ENCODE assay signal across 8 cellular contexts in genomic region chr3:108914774-108915641, GRCh38. TPM values are rescaled to one million over a fixed set of nuclear protein-coding genes. Genes with fewer than 3 reads are reported as not detected.
A peak's percentile ranks its signal among the peaks of the same experiment; 100 is the strongest.
DNase-seq lines count a peak whose midpoint lies in the region; ATAC-seq and TF ChIP-seq lines count a peak whose summit lies in the region.

No MANE protein-coding gene starts in this region.

- H3K4me1 ChIP-seq in adrenal gland (replicated peaks in 1 of 2) (no peaks in the 10 kb centered on the region), hepatocyte (ENCODE audit: insufficient read depth) (no peaks in the 10 kb centered on the region), spleen (peaks cover 0 to 6% (median under 1%) of the 10 kb centered on the region in 6 donors)

- H3K27ac ChIP-seq in adrenal gland (no peak overlapping the region), hepatocyte (no peak overlapping the region), spleen (no peak overlapping the region)

- POLR2A ChIA-PET in T-cell (lab: Charles Lee): interaction anchor here (0.6 to 0.9 kb wide), 6 partner anchors 13 to 353 kb away, joined by 3 to 6 read pairs (median 4); no protein-coding TSS in a partner anchor

- H3K27me3 ChIP-seq in adrenal gland (no peaks in the 10 kb centered on the region), hepatocyte (no peaks in the 10 kb centered on the region), spleen (replicated peaks in 1 of 7) (peaks cover 0 to 7% (median 0%) of the 10 kb centered on the region in 7 donors)

- WGBS in adrenal gland, 4 donors: 20 to 30% (median 24%) methylated on average over 6 of the region's 6 CpGs
- WGBS in hepatocyte (ENCODE audit: low lambda C conversion rate, missing lambda C conversion rate): 26% methylated on average over 6 of the region's 6 CpGs
- whole genome bisulfite sequencing in spleen, 5 donors: 24 to 30% (median 28%) methylated on average over 6 of the region's 6 CpGs

- H3K9me3 ChIP-seq in adrenal gland (replicated peaks in 1 of 3): no peaks in the 10 kb centered on the region
- H3K9me3 ChIP-seq in hepatocyte (ENCODE audit: low read depth): no peaks in the 10 kb centered on the region
- no peaks in the 10 kb centered on the region for H3K9me3 ChIP-seq in spleen

- H3K27me3 Mint-ChIP-seq in T-cell: peaks cover 0 to 7% of the 10 kb centered on the region in 2 donors

- H3K36me3 ChIP-seq in adrenal gland (replicated peaks in 1 of 2): no peaks in the 10 kb centered on the region
- H3K36me3 ChIP-seq in hepatocyte (replicated peaks; ENCODE audit: insufficient read depth, low read depth): no peaks in the 10 kb centered on the region
- no peaks in the 10 kb centered on the region for H3K36me3 ChIP-seq in spleen

- H3K9me3 Mint-ChIP-seq in T-cell: no peaks in the 10 kb centered on the region

- TF ChIP-seq POLR2A in adrenal gland (IDR thresholded peaks at IDR 0.05) (no peak), spleen (IDR thresholded peaks at IDR 0.05) (no peak)

- CTCF ChIA-PET in T-cell (lab: Charles Lee): interaction anchor here (0.5 to 4.7 kb wide), 64 partner anchors 8 to 1679 kb away, joined by 3 to 81 read pairs (median 4); partner anchors contain the start of genes TRAT1 (in 2 of the 2) and DZIP3 (in 1 of the 2)

- intact Hi-C loops in adrenal gland (cut with DNase I) (loop anchor here (5.0 to 10.0 kb wide), 2 partner anchors 250 to 253 kb away; no protein-coding TSS in a partner anchor), spleen (cut with DNase I; ENCODE audit: low total_unique reads) (loop anchor here (5.0 kb wide), 2 partner anchors 253 to 428 kb away; no protein-coding TSS in a partner anchor)

- peak; percentile 72 for DNase-seq in SIG-M5 treated with dmso at 0.1 percent for 504 hours (lab: John Stamatoyannopoulos, UW; ENCODE audit: unreplicated experiment)
- no peak for DNase-seq in SIG-M5 (lab: John Stamatoyannopoulos, UW)
- DNase-seq in NCI-H1105 (lab: John Stamatoyannopoulos, UW): peak; percentile 50
- DNase-seq in T-cell: peak; percentile 12 to 67 (median 50)
- DNase-seq in adrenal gland: peak; percentile 28 to 83 (median 40)
- peak; percentile 75 for DNase-seq in hepatocyte (ENCODE audit: low spot score)
- DNase-seq in spleen: peak; percentile 79

- H3K79me2 ChIP-seq in hepatocyte: no peaks in the 10 kb centered on the region

- no peak overlapping the region for H3K4me3 ChIP-seq in adrenal gland
- no peak overlapping the region for H3K4me3 ChIP-seq in hepatocyte
- H3K4me3 ChIP-seq in spleen: peak overlapping the region in 1 of 8 donors; percentile 6

- H3K36me3 Mint-ChIP-seq in T-cell: no peaks in the 10 kb centered on the region

- no peak overlapping the region for H3K4me2 ChIP-seq in hepatocyte

- H3K4me1 Mint-ChIP-seq in T-cell: peaks cover 14 to 23% (median 20%) of the 10 kb centered on the region in 3 donors

- TF ChIP-seq CTCF in adrenal gland (IDR thresholded peaks at IDR 0.05) (peak; percentile 52 to 81 (median 74)), hepatocyte (IDR thresholded peaks at IDR 0.05; ENCODE audit: poor library complexity) (peak; percentile 82), spleen (IDR thresholded peaks at IDR 0.05 in 8 of 11, conservative IDR thresholded peaks at IDR 0.05 in 3 of 11) (peak; percentile 63 to 87 (median 81))

- no peak overlapping the region for H2AFZ ChIP-seq in hepatocyte

- ATAC-seq in HG02763 (IDR thresholded peaks at IDR 0.05; ENCODE audit: unreplicated experiment): peak; percentile 92
- ATAC-seq in T-cell (replicated peaks in 1 of 4): peak; percentile 86 to 96 (median 96)

- peak overlapping the region; percentile 41 to 59 (median 57) for H3K4me3 Mint-ChIP-seq in T-cell

- H4K20me1 ChIP-seq in hepatocyte (ENCODE audit: insufficient read depth, poor library complexity, severe bottlenecking): no peaks in the 10 kb centered on the region

- H3K9me2 ChIP-seq in hepatocyte (replicated peaks; ENCODE audit: insufficient read depth): no peaks in the 10 kb centered on the region

- peak overlapping the region; percentile 21 to 23 for H3K27ac Mint-ChIP-seq in T-cell

RNA-seq across cellular contexts. Expression of gene GUCA1C, which starts 38.7 kb away (rescaled TPM):
- not detected for total RNA-seq in T-cell
- not detected for total RNA-seq in adrenal gland
- polyA plus RNA-seq in adrenal gland: under 1 TPM in 1 of 3 donors, not detected in 2; 0.48 TPM
- 0.28 TPM in 1 of 2 replicates, not detected in the other for total RNA-seq in hepatocyte
- polyA plus RNA-seq in hepatocyte: not detected in 2 replicates
- total RNA-seq in spleen: not detected
- polyA plus RNA-seq in spleen: not detected
